Comparison of ENCODE assay signal across 10 cellular contexts in the genomic region with DNA sequence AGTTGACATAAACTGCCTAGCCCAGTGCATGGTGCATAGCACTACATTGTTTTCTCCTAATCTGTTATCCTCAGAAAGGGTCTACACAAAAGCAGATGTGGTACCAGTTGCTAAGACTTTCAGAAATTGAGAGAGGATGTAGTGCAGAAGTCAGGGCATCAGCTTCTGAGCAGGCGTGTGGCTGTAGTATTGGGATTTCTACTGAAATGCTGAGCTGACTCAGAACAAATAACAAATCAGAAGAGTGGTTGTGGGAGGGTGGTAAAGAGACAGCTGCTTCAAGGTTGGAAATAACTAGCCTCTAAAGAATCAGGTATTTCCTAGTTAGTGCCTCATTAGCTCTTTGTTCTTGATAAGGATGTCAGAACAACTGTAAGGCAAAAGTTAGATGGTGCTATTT.
DNase-seq lines count a peak whose midpoint lies in the region; ATAC-seq lines count a peak whose summit lies in the region.
"Had no signal": no experiment of that assay in that cellular context is flagged by ENCODE, and none has a peak within 500 bp of the region (broad histone marks: within the 10 kb centered on the region; RNA-seq: fewer than 3 reads in every experiment).

No MANE protein-coding gene starts in this region.

- peak; percentile 70 for DNase-seq in activated CD4-positive, alpha-beta T cell treated with anti-CD3 and anti-CD28 coated beads, Interleukin-2, amount 10 ng/mL, durations not matched to agents 24 days and 14 days
- no peak for DNase-seq in activated CD4-positive, alpha-beta T cell treated with anti-CD3 and anti-CD28 coated beads for 1 hour
- peak; percentile 15 for DNase-seq in activated CD4-positive, alpha-beta T cell treated with anti-CD3 and anti-CD28 coated beads, Interleukin-2, amount 10 ng/mL, durations not matched to agents 7 days and 5 days
- DNase-seq in stimulated activated effector memory CD8-positive, alpha-beta T cell treated with anti-CD3 and anti-CD28 coated beads, Interleukin-12 subunit alpha, Interleukin-12 subunit beta, amount 100 ng/mL, for 72 hours (ENCODE audit: low spot score in 2 of 2), result no peak
- DNase-seq in mesenchymal stem cell, result no peak
- DNase-seq in NOMO-1 (lab: John Stamatoyannopoulos, UW; ENCODE audit: unreplicated experiment in 2 of 2), result no peak
- no peak for DNase-seq in DMS79 treated with DMSO at 0.1 percent for 48 hours (lab: John Stamatoyannopoulos, UW)
- DNase-seq: BE2C had no signal

- H3K4me1 Mint-ChIP-seq in activated CD4-positive, alpha-beta T cell treated with anti-CD3 and anti-CD28 coated beads, Interleukin-2, amount 10 ng/mL, durations not matched to agents 24 days and 14 days, result peaks cover 69% of the 10 kb centered on the region
- peaks cover 73% of the 10 kb centered on the region for H3K4me1 Mint-ChIP-seq in activated CD4-positive, alpha-beta T cell treated with anti-CD3 and anti-CD28 coated beads, Interleukin-2, amount 10 ng/mL, durations not matched to agents 7 days and 5 days
- H3K4me1 Mint-ChIP-seq in stimulated activated effector memory CD8-positive, alpha-beta T cell treated with anti-CD3 and anti-CD28 coated beads, Interleukin-12 subunit alpha, Interleukin-12 subunit beta, amount 100 ng/mL, for 72 hours, result peaks cover 68% of the 10 kb centered on the region

- H2BK120ac ChIP-seq in mesenchymal stem cell (ENCODE audit: low read depth, low read length), result no peak overlapping the region

- no peak overlapping the region for H3K18ac ChIP-seq in mesenchymal stem cell (ENCODE audit: low read depth in 1 of 2, low read length in 2 of 2)

- H3K23ac ChIP-seq in mesenchymal stem cell (ENCODE audit: low read length in 2 of 2), result no peak overlapping the region

- H3K27me3 ChIP-seq in mesenchymal stem cell (ENCODE audit: control insufficient read depth in 1 of 2, insufficient read depth in 1 of 2, low read length in 2 of 2), result no peaks in the 10 kb centered on the region
- H3K27me3 ChIP-seq: BE2C had no signal

- no peak overlapping the region for H4K8ac ChIP-seq in mesenchymal stem cell (ENCODE audit: low read length)

- WGBS in mesenchymal stem cell, result 97% methylated on average over 1 of the region's 1 CpG

- H3K27me3 Mint-ChIP-seq in activated CD4-positive, alpha-beta T cell treated with anti-CD3 and anti-CD28 coated beads, Interleukin-2, amount 10 ng/mL, durations not matched to agents 24 days and 14 days, result no peaks in the 10 kb centered on the region
- H3K27me3 Mint-ChIP-seq in activated CD4-positive, alpha-beta T cell treated with anti-CD3 and anti-CD28 coated beads, Interleukin-2, amount 10 ng/mL, durations not matched to agents 7 days and 5 days, result no peaks in the 10 kb centered on the region

- POLR2A ChIA-PET in activated CD4-positive, alpha-beta T cell treated with anti-CD3 and anti-CD28 coated beads, Interleukin-2, amount 10 ng/mL, durations not matched to agents 7 days and 5 days (lab: Charles Lee), result no interaction called here

- H3K9me3 Mint-ChIP-seq in activated CD4-positive, alpha-beta T cell treated with anti-CD3 and anti-CD28 coated beads, Interleukin-2, amount 10 ng/mL, durations not matched to agents 24 days and 14 days, result no peaks in the 10 kb centered on the region
- no peaks in the 10 kb centered on the region for H3K9me3 Mint-ChIP-seq in activated CD4-positive, alpha-beta T cell treated with anti-CD3 and anti-CD28 coated beads, Interleukin-2, amount 10 ng/mL, durations not matched to agents 7 days and 5 days
- H3K9me3 Mint-ChIP-seq in stimulated activated effector memory CD8-positive, alpha-beta T cell treated with anti-CD3 and anti-CD28 coated beads, Interleukin-12 subunit alpha, Interleukin-12 subunit beta, amount 100 ng/mL, for 72 hours, result no peaks in the 10 kb centered on the region

- peaks cover 4 to 12% of the 10 kb centered on the region in 2 experiments for H3K36me3 ChIP-seq in mesenchymal stem cell (ENCODE audit: control insufficient read depth in 1 of 2, insufficient read depth in 2 of 2, low read depth in 1 of 2, low read length in 2 of 2)

- ATAC-seq in HG02610 (IDR thresholded peaks at IDR 0.05; ENCODE audit: unreplicated experiment), result peak; percentile 65
- peak; percentile 90 for ATAC-seq in stimulated activated effector memory CD8-positive, alpha-beta T cell treated with anti-CD3 and anti-CD28 coated beads, Interleukin-12 subunit alpha, Interleukin-12 subunit beta, amount 100 ng/mL, for 72 hours
- ATAC-seq: Right ventricle myocardium inferior had no signal

- H3K4ac ChIP-seq in mesenchymal stem cell (ENCODE audit: low read depth in 1 of 2, low read length in 2 of 2), result no peak overlapping the region

- H3K4me3 Mint-ChIP-seq in activated CD4-positive, alpha-beta T cell treated with anti-CD3 and anti-CD28 coated beads, Interleukin-2, amount 10 ng/mL, durations not matched to agents 24 days and 14 days, result no peak overlapping the region
- H3K4me3 Mint-ChIP-seq in activated CD4-positive, alpha-beta T cell treated with anti-CD3 and anti-CD28 coated beads, Interleukin-2, amount 10 ng/mL, durations not matched to agents 7 days and 5 days, result no peak overlapping the region
- H3K4me3 Mint-ChIP-seq in stimulated activated effector memory CD8-positive, alpha-beta T cell treated with anti-CD3 and anti-CD28 coated beads, Interleukin-12 subunit alpha, Interleukin-12 subunit beta, amount 100 ng/mL, for 72 hours, result peak overlapping the region; percentile 57

- CTCF ChIA-PET in activated CD4-positive, alpha-beta T cell treated with anti-CD3 and anti-CD28 coated beads, Interleukin-2, amount 10 ng/mL, durations not matched to agents 7 days and 5 days (lab: Charles Lee), result interaction anchor here (0.6 to 1.9 kb wide), 5 partner anchors 8 to 266 kb away, joined by 4 to 6 read pairs (median 4); no protein-coding TSS in a partner anchor

- H3K4me1 ChIP-seq in mesenchymal stem cell (ENCODE audit: control insufficient read depth, insufficient read depth, low read depth, low read length), result no peaks in the 10 kb centered on the region
- H3K4me1 ChIP-seq: BE2C had no signal

- H3K36me3 Mint-ChIP-seq in activated CD4-positive, alpha-beta T cell treated with anti-CD3 and anti-CD28 coated beads, Interleukin-2, amount 10 ng/mL, durations not matched to agents 24 days and 14 days (ENCODE audit: low read depth), result peaks cover 24% of the 10 kb centered on the region
- H3K36me3 Mint-ChIP-seq in activated CD4-positive, alpha-beta T cell treated with anti-CD3 and anti-CD28 coated beads, Interleukin-2, amount 10 ng/mL, durations not matched to agents 7 days and 5 days (ENCODE audit: low read depth), result peaks cover 31% of the 10 kb centered on the region
- peaks cover 23% of the 10 kb centered on the region for H3K36me3 Mint-ChIP-seq in stimulated activated effector memory CD8-positive, alpha-beta T cell treated with anti-CD3 and anti-CD28 coated beads, Interleukin-12 subunit alpha, Interleukin-12 subunit beta, amount 100 ng/mL, for 72 hours

- intact Hi-C loops in activated CD4-positive, alpha-beta T cell treated with anti-CD3 and anti-CD28 coated beads, Interleukin-2, amount 10 ng/mL, durations not matched to agents 24 days and 14 days (cut with micrococcal nuclease), result loop anchor here (1.0 to 5.0 kb wide), 6 partner anchors 41 to 169 kb away; no protein-coding TSS in a partner anchor

- no peak overlapping the region for H4K91ac ChIP-seq in mesenchymal stem cell (ENCODE audit: low read length)

- H3K27ac ChIP-seq in mesenchymal stem cell (ENCODE audit: low read length, poor library complexity, severe bottlenecking), result no peak overlapping the region

- no peak overlapping the region for H2AFZ ChIP-seq in mesenchymal stem cell (ENCODE audit: low read depth, low read length)

- H2BK15ac ChIP-seq in mesenchymal stem cell (ENCODE audit: low read depth, poor library complexity, severe bottlenecking), result no peak overlapping the region

- no peak overlapping the region for H2BK12ac ChIP-seq in mesenchymal stem cell (ENCODE audit: low read length in 2 of 2)

- no peak overlapping the region for H2BK5ac ChIP-seq in mesenchymal stem cell (ENCODE audit: low read depth, low read length, poor library complexity, severe bottlenecking)

- no peak overlapping the region for H3K4me3 ChIP-seq in mesenchymal stem cell (ENCODE audit: insufficient read depth in 1 of 2, low read depth in 1 of 2, low read length in 2 of 2)

- no peak overlapping the region for H3K9ac ChIP-seq in mesenchymal stem cell (ENCODE audit: low read length)

- no peak overlapping the region for H3K14ac ChIP-seq in mesenchymal stem cell (ENCODE audit: low read length in 2 of 2)

- H2AK5ac ChIP-seq in mesenchymal stem cell (ENCODE audit: low read length, severe bottlenecking), result no peak overlapping the region

- H3K4me2 ChIP-seq in mesenchymal stem cell (ENCODE audit: low read length, poor library complexity, severe bottlenecking), result no peak overlapping the region

- peaks cover 20% of the 10 kb centered on the region for H3K79me1 ChIP-seq in mesenchymal stem cell (replicated peaks; ENCODE audit: low read length, poor library complexity, severe bottlenecking)

- no peaks in the 10 kb centered on the region for H3K9me3 ChIP-seq in mesenchymal stem cell (ENCODE audit: control insufficient read depth, low read length)
- H3K9me3 ChIP-seq: BE2C had no signal

- H3K27ac Mint-ChIP-seq in activated CD4-positive, alpha-beta T cell treated with anti-CD3 and anti-CD28 coated beads, Interleukin-2, amount 10 ng/mL, durations not matched to agents 24 days and 14 days, result peak overlapping the region; percentile 66
- no peak overlapping the region for H3K27ac Mint-ChIP-seq in activated CD4-positive, alpha-beta T cell treated with anti-CD3 and anti-CD28 coated beads, Interleukin-2, amount 10 ng/mL, durations not matched to agents 7 days and 5 days
- peak overlapping the region; percentile 3 for H3K27ac Mint-ChIP-seq in stimulated activated effector memory CD8-positive, alpha-beta T cell treated with anti-CD3 and anti-CD28 coated beads, Interleukin-12 subunit alpha, Interleukin-12 subunit beta, amount 100 ng/mL, for 72 hours

Comparison
In these comparisons a context has a peak if more than half of its experiments do, and no peak if none do; other contexts are left out.
1. DNase-seq: peak in activated CD4-positive, alpha-beta T cell treated with anti-CD3 and anti-CD28 coated beads, Interleukin-2, amount 10 ng/mL, durations not matched to agents 24 days and 14 days (single experiment) and activated CD4-positive, alpha-beta T cell treated with anti-CD3 and anti-CD28 coated beads, Interleukin-2, amount 10 ng/mL, durations not matched to agents 7 days and 5 days (single experiment); none in activated CD4-positive, alpha-beta T cell treated with anti-CD3 and anti-CD28 coated beads for 1 hour (single experiment), stimulated activated effector memory CD8-positive, alpha-beta T cell treated with anti-CD3 and anti-CD28 coated beads, Interleukin-12 subunit alpha, Interleukin-12 subunit beta, amount 100 ng/mL, for 72 hours (0 of 2), mesenchymal stem cell (single experiment), NOMO-1 (0 of 2) and DMS79 treated with DMSO at 0.1 percent for 48 hours (single experiment).